Comparison of ENCODE assay signal across 9 cellular contexts in the genomic region with DNA sequence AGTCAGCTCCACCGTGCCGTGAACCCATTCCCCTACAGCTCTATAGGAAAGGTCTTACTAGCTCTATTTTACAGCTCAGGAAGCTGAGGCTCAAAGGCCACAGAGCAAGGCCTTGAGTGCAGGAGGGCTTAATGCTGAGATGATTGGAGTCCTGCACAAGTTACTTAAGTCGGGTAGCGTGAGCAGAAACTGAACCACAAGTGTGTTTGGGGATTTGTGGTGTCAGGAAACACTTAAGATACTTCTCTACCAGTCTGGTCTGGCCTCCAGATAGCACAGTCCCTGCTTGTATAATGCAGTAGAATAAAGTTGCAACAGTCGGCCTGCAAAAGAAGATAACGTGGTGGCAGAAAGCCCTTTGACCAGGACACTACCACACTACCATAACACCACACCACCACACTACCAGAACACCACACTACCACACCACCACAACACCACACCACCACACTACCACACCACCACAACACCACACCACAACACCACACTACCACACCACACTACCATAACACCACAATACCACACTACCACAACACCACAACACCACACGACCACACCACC.
DNase-seq lines count a peak whose midpoint lies in the region; TF ChIP-seq lines count a peak whose summit lies in the region.
"Had no signal": no experiment of that assay in that cellular context is flagged by ENCODE, and none has a peak within 500 bp of the region (broad histone marks: within the 10 kb centered on the region; RNA-seq: fewer than 3 reads in every experiment).

No MANE protein-coding gene starts in this region.

- 67 to 79% methylated on average over 5 to 7 of the region's 7 CpGs for WGBS in esophagus squamous epithelium, 2 donors

- DNase-seq in AG10803 (ENCODE audit: low read depth): peak; percentile 92
- DNase-seq in GM12864 (ENCODE audit: low read depth): peak; percentile 96
- DNase-seq in SKM-1 treated with dmso at 0.1 percent for 144 hours (lab: John Stamatoyannopoulos, UW; ENCODE audit: unreplicated experiment): peak; percentile 95
- peak; percentile 26 for DNase-seq in foreskin melanocyte
- DNase-seq in esophagus squamous epithelium (lab: John Stamatoyannopoulos, UW): no peak
- no peak for DNase-seq in stimulated activated CD4-positive, alpha-beta T cell treated with anti-CD3 and anti-CD28 coated beads, Interleukin-15, amount 100 ng/mL, for 24 hours
- DNase-seq in DMS153 (lab: John Stamatoyannopoulos, UW): no peak
- DNase-seq in iPS-NIHi7 (ENCODE audit: extremely low spot score): no peak
- DNase-seq: thyroid gland had no signal

- TF ChIP-seq CTCF in AG10803 (conservative IDR thresholded peaks at IDR 0.05; ENCODE audit: low read length) (no peak), GM12864 (IDR thresholded peaks at IDR 0.05; ENCODE audit: low read depth, low read length, missing control alignments) (no peak), esophagus squamous epithelium (IDR thresholded peaks at IDR 0.05) (no peak)

- no peaks in the 10 kb centered on the region for H3K27me3 ChIP-seq in esophagus squamous epithelium
- H3K27me3 ChIP-seq: thyroid gland had no signal

- no peak overlapping the region for H3K4me3 ChIP-seq in AG10803 (ENCODE audit: low read length)
- H3K4me3 ChIP-seq in GM12864 (ENCODE audit: low read depth, low read length): no peak overlapping the region
- no peak overlapping the region for H3K4me3 ChIP-seq in esophagus squamous epithelium
- H3K4me3 ChIP-seq: thyroid gland had no signal

- intact Hi-C loops in esophagus squamous epithelium (cut with DNase I): no loop called here

- H3K36me3 ChIP-seq in esophagus squamous epithelium: no peaks in the 10 kb centered on the region
- H3K36me3 ChIP-seq: thyroid gland had no signal

- peak overlapping the region in 1 of 4 donors; percentile 21 for H3K27ac ChIP-seq in esophagus squamous epithelium
- H3K27ac ChIP-seq: thyroid gland had no signal

- TF ChIP-seq POLR2A in esophagus squamous epithelium (IDR thresholded peaks at IDR 0.05): no peak

- H3K9me3 ChIP-seq in esophagus squamous epithelium: no peaks in the 10 kb centered on the region
- H3K9me3 ChIP-seq: thyroid gland had no signal

- peaks cover 22 to 46% (median 33%) of the 10 kb centered on the region in 3 donors for H3K4me1 ChIP-seq in esophagus squamous epithelium

Comparison
In these comparisons a context has a peak if more than half of its experiments do, and no peak if none do; other contexts are left out.
1. DNase-seq: peak in AG10803 (single experiment), GM12864 (single experiment), SKM-1 treated with dmso at 0.1 percent for 144 hours (single experiment) and foreskin melanocyte (single experiment); none in esophagus squamous epithelium (single experiment), stimulated activated CD4-positive, alpha-beta T cell treated with anti-CD3 and anti-CD28 coated beads, Interleukin-15, amount 100 ng/mL, for 24 hours (single experiment), DMS153 (single experiment) and iPS-NIHi7 (single experiment).